10 cellular contexts compared by ENCODE assay signal in the genomic region with DNA sequence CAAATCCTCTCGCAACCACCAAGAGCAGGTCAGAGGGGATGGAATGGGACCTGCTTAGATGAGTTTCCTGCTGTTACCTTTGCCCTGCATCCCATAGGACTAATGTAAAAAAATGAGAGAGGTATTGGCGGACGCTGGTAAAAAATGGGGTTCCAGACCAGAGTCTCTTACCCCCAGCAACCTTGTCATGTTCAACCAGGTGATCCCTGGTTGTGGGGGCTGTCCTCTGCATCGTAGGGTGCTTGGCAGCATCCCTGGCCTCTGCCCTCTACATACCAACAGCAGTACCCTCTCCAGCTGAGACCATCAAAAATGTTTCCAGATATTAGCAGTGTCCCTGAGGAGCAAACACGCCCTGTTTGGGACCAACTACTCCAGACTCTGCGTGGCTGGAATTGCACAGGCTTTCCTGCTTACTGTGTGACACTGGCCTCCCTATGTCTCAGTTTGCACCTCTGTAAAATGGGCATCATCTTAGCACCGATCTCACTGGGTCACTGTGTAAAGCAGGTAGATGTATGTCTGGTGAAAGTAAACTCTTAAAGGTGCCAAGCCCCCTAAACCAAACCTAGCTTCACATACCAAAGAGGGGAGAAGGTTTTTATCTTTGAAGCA. TPM values are rescaled to one million over a fixed set of nuclear protein-coding genes. Genes with fewer than 3 reads are reported as not detected.
DNase-seq lines count a peak whose midpoint lies in the region; ATAC-seq and TF ChIP-seq lines count a peak whose summit lies in the region.
"Had no signal": no experiment of that assay in that cellular context is flagged by ENCODE, and none has a peak within 500 bp of the region (broad histone marks: within the 10 kb centered on the region; RNA-seq: fewer than 3 reads in every experiment).

No MANE protein-coding gene starts in this region.

- WGBS in hepatocyte (ENCODE audit: low lambda C conversion rate, missing lambda C conversion rate): 84% methylated on average over 7 of the region's 7 CpGs
- 64 to 77% (median 73%) methylated on average over 7 of the region's 7 CpGs for WGBS in stomach, 5 donors

- ATAC-seq in GM18873 (IDR thresholded peaks at IDR 0.05; ENCODE audit: low FRiP score, unreplicated experiment): no peak

- H3K27me3 ChIP-seq in WERI-Rb-1 (ENCODE audit: insufficient read depth, low read depth, severe bottlenecking) (peaks cover 40% of the 10 kb centered on the region), hepatocyte (no peaks in the 10 kb centered on the region), stomach (no peaks in the 10 kb centered on the region)

- TF ChIP-seq POLR2A in stomach (IDR thresholded peaks at IDR 0.05): no peak

- TF ChIP-seq CTCF in WERI-Rb-1 (IDR thresholded peaks at IDR 0.05; ENCODE audit: low read depth, low read length): no peak
- TF ChIP-seq CTCF in hepatocyte (IDR thresholded peaks at IDR 0.05; ENCODE audit: poor library complexity): no peak
- no peak for TF ChIP-seq CTCF in stomach (IDR thresholded peaks at IDR 0.05)

- H3K9me3 Mint-ChIP-seq in T-helper 2 cell treated with Interferon-gamma antibody and Interleukin-4, amounts not matched to agents 5 μg/mL and 100 μg/mL, for 36 hours: peaks cover 14% of the 10 kb centered on the region

- H3K27ac ChIP-seq in WERI-Rb-1: no peak overlapping the region
- H3K27ac ChIP-seq in hepatocyte: peak overlapping the region; percentile 94
- H3K27ac ChIP-seq in stomach: peak overlapping the region in 4 of 5 donors; percentile 92 to 98 (median 92)

- no peak for DNase-seq in T-helper 2 cell treated with Interferon-gamma antibody and Interleukin-4, amounts not matched to agents 5 μg/mL and 100 μg/mL, for 36 hours (ENCODE audit: low spot score)
- DNase-seq in T-helper 2 cell (no peak), WERI-Rb-1 (peak; percentile 40), hepatocyte (ENCODE audit: low spot score) (no peak), stomach (no peak), mesenteric fat pad (ENCODE audit: low spot score) (no peak), HK-2 (ENCODE audit: unreplicated experiment) (no peak)
- DNase-seq: nucleus accumbens had no signal

- no peaks in the 10 kb centered on the region for H3K9me2 ChIP-seq in hepatocyte (replicated peaks; ENCODE audit: insufficient read depth)

- peaks cover 26% of the 10 kb centered on the region for H3K79me2 ChIP-seq in hepatocyte

- H3K36me3 Mint-ChIP-seq in T-helper 2 cell treated with Interferon-gamma antibody and Interleukin-4, amounts not matched to agents 5 μg/mL and 100 μg/mL, for 36 hours (ENCODE audit: low read depth): peaks cover 58% of the 10 kb centered on the region

- TF ChIP-seq EP300 in stomach (IDR thresholded peaks at IDR 0.05): no peak

- H3K27ac Mint-ChIP-seq in T-helper 2 cell treated with Interferon-gamma antibody and Interleukin-4, amounts not matched to agents 5 μg/mL and 100 μg/mL, for 36 hours: peak overlapping the region; percentile 100

- H3K4me3 Mint-ChIP-seq in T-helper 2 cell treated with Interferon-gamma antibody and Interleukin-4, amounts not matched to agents 5 μg/mL and 100 μg/mL, for 36 hours: peak overlapping the region; percentile 100

- peak overlapping the region; percentile 77 for H3K4me2 ChIP-seq in hepatocyte

- H3K36me3 ChIP-seq in WERI-Rb-1: no peaks in the 10 kb centered on the region
- H3K36me3 ChIP-seq in hepatocyte (replicated peaks; ENCODE audit: insufficient read depth, low read depth): no peaks in the 10 kb centered on the region
- peaks cover 0 to 10% (median 6%) of the 10 kb centered on the region in 4 donors for H3K36me3 ChIP-seq in stomach

- H3K4me3 ChIP-seq in WERI-Rb-1 (ENCODE audit: low read depth, low read length) (no peak overlapping the region), hepatocyte (no peak overlapping the region), stomach (peak overlapping the region; percentile 57 to 85 (median 66))

- H3K4me1 ChIP-seq in hepatocyte (ENCODE audit: insufficient read depth): peaks cover 10% of the 10 kb centered on the region
- H3K4me1 ChIP-seq in stomach: peaks cover 7 to 48% (median 36%) of the 10 kb centered on the region in 4 donors

- H3K4me1 Mint-ChIP-seq in T-helper 2 cell treated with Interferon-gamma antibody and Interleukin-4, amounts not matched to agents 5 μg/mL and 100 μg/mL, for 36 hours (ENCODE audit: low read depth): peaks cover 33% of the 10 kb centered on the region

- H3K9me3 ChIP-seq in WERI-Rb-1 (ENCODE audit: severe bottlenecking): peaks cover 13% of the 10 kb centered on the region
- H3K9me3 ChIP-seq in hepatocyte (ENCODE audit: low read depth): no peaks in the 10 kb centered on the region
- H3K9me3 ChIP-seq in stomach: no peaks in the 10 kb centered on the region

- no peaks in the 10 kb centered on the region for H4K20me1 ChIP-seq in hepatocyte (ENCODE audit: insufficient read depth, poor library complexity, severe bottlenecking)

- intact Hi-C loops in stomach (cut with DNase I; ENCODE audit: low total_unique reads): no loop called here

- no peaks in the 10 kb centered on the region for H3K27me3 Mint-ChIP-seq in T-helper 2 cell treated with Interferon-gamma antibody and Interleukin-4, amounts not matched to agents 5 μg/mL and 100 μg/mL, for 36 hours (ENCODE audit: low read depth)

- no peak overlapping the region for H2AFZ ChIP-seq in hepatocyte

RNA-seq across cellular contexts. Expression of gene APOL6, which starts 1.5 kb away (rescaled TPM):
- total RNA-seq in hepatocyte (19.6 and 21.0 TPM in 2 replicates), stomach (10 to 100 TPM in 4 of 5 donors, 1 to 10 TPM in 1; 4.5 to 21.5 (median 10.5) TPM), mesenteric fat pad (99.8 TPM)
- polyA plus RNA-seq in hepatocyte (2.7 and 3.1 TPM in 2 replicates), stomach (1 to 10 TPM; 3.9 to 7.0 (median 4.9) TPM)

RNA-seq across cellular contexts. Expression of gene MB, which starts 32.6 kb away (rescaled TPM):
- total RNA-seq in hepatocyte: not detected in 2 replicates
- polyA plus RNA-seq in hepatocyte: 0.64 and 0.75 TPM in 2 replicates
- total RNA-seq in stomach: 1 to 10 TPM in 1 of 5 donors, under 1 TPM in 1, not detected in 3; 0.87 to 1.3 TPM
- polyA plus RNA-seq in stomach: 10 to 100 TPM in 1 of 3 donors, 1 to 10 TPM in 2; 2.2 to 29.5 (median 6.9) TPM
- 0.55 TPM for total RNA-seq in mesenteric fat pad
- total RNA-seq: temporal lobe had no signal

Comparison
In these comparisons a context has a peak if more than half of its experiments do, and no peak if none do; other contexts are left out.
1. H3K4me3 ChIP-seq: peak in stomach (4 of 4); none in WERI-Rb-1 (single experiment) and hepatocyte (single experiment).